Comparison of ENCODE assay signal across 23 cellular contexts in genomic region chr6:74892091-74892490, GRCh38.
"Had no signal": no experiment of that assay in that cellular context is flagged by ENCODE, and none has a peak within 500 bp of the region (broad histone marks: within the 10 kb centered on the region; RNA-seq: fewer than 3 reads in every experiment).

No MANE protein-coding gene starts in this region.

- DNase-seq: activated CD4-positive, alpha-beta memory T cell treated with anti-CD3 and anti-CD28 coated beads for 36 hours; activated CD4-positive, alpha-beta T cell treated with anti-CD3 and anti-CD28 coated beads for 48 hours; activated effector memory CD4-positive, alpha-beta T cell treated with anti-CD3 and anti-CD28 coated beads, Interleukin-2, amount 50 U/mL, for 16 hours; activated naive CD4-positive, alpha-beta T cell treated with anti-CD3 and anti-CD28 coated beads, Interleukin-2, amount 10 ng/mL, durations not matched to agents 7 days and 5 days; activated T-cell treated with anti-CD3 and anti-CD28 coated beads, Interleukin-2, amount 50 U/mL, for 48 hours; dermis blood vessel endothelial cell; effector CD8-positive, alpha-beta T cell; erythroblast; glutamatergic neuron; hippocampal formation; naive thymus-derived CD4-positive, alpha-beta T cell; pancreas; small intestine; stimulated activated CD4-positive, alpha-beta T cell treated with anti-CD3 and anti-CD28 coated beads, Interleukin-2, amount 100 ng/mL, for 24 hours; stomach; upper lobe of left lung had no signal

- H3K27me3 ChIP-seq: cardiac muscle cell, pancreas, right atrium auricular region, stomach, upper lobe of left lung had no signal

- H3K36me3 ChIP-seq: cardiac muscle cell, pancreas, right atrium auricular region, stomach, thoracic aorta, upper lobe of left lung had no signal

- H3K27ac ChIP-seq: cardiac muscle cell, pancreas, psoas muscle, thoracic aorta, upper lobe of left lung had no signal

- H3K4me1 ChIP-seq: pancreas, psoas muscle, right atrium auricular region, upper lobe of left lung had no signal

- H3K9me3 ChIP-seq: pancreas, psoas muscle, stomach, thoracic aorta, upper lobe of left lung had no signal

- ATAC-seq: naive thymus-derived CD4-positive, alpha-beta T cell; pancreas; SK-N-SH treated with all-trans-retinoic acid at 6 μM for 48 hours; stimulated activated effector memory CD8-positive, alpha-beta T cell treated with anti-CD3 and anti-CD28 coated beads, Interleukin-12 subunit alpha, Interleukin-12 subunit beta, amount 100 ng/mL, for 72 hours had no signal

- H3K4me3 ChIP-seq: cardiac muscle cell, lung, pancreas, psoas muscle, right atrium auricular region, stomach, thoracic aorta, upper lobe of left lung had no signal
